In genomic region chr22:37195921-37196320, GRCh38 we compare ENCODE assay signal across 15 cellular contexts. TPM values are rescaled to one million over a fixed set of nuclear protein-coding genes. Genes with fewer than 3 reads are reported as not detected.
DNase-seq lines count a peak whose midpoint lies in the region; ATAC-seq, FAIRE-seq and TF ChIP-seq lines count a peak whose summit lies in the region.
"Had no signal": no experiment of that assay in that cellular context is flagged by ENCODE, and none has a peak within 500 bp of the region (broad histone marks: within the 10 kb centered on the region; RNA-seq: fewer than 3 reads in every experiment).

No MANE protein-coding gene starts in this region.

- no peak for TF ChIP-seq EP300 in A549 (IDR thresholded peaks at IDR 0.05)

- H3K27ac ChIP-seq in A549 (peak overlapping the region; percentile 99 to 100), colonic mucosa (peak overlapping the region; percentile 82)

- TF ChIP-seq RAD21 in A549 (conservative IDR thresholded peaks at IDR 0.05 in 1 of 2, IDR thresholded peaks at IDR 0.05 in 1 of 2): no peak

- ATAC-seq in A549 (no peak), left lobe of liver (no peak)

- H3K27ac Mint-ChIP-seq in nephron: peak overlapping the region; percentile 76 to 85 (median 80)

- TF ChIP-seq POLR2A in A549 (IDR thresholded peaks at IDR 0.05; ENCODE audit: low read length): no peak

- POLR2A ChIA-PET in A549 (lab: Yijun Ruan, JAX): no interaction called here

- H3K27me3 ChIP-seq in colonic mucosa: no peaks in the 10 kb centered on the region

- peak overlapping the region; percentile 98 for H3K4me2 ChIP-seq in A549

- no peaks in the 10 kb centered on the region for H3K27me3 Mint-ChIP-seq in nephron (ENCODE audit: low read depth)

- CTCF ChIA-PET in A549 (lab: Yijun Ruan, JAX): interaction anchor here (7.6 kb wide), 1 partner anchor 32 kb away, joined by 126 read pairs; no protein-coding TSS in a partner anchor

- H3K36me3 ChIP-seq in colonic mucosa: no peaks in the 10 kb centered on the region

- intact Hi-C loops in colonic mucosa (cut with DNase I): loop anchor here (5.0 kb wide), 1 partner anchor 119 kb away; no protein-coding TSS in a partner anchor

- DNase-seq in A549 (ENCODE audit: low read depth in 1 of 2, low spot score in 1 of 2) (no peak), LoVo (ENCODE audit: low spot score) (peak; percentile 22), colonic mucosa (no peak), 8988T (no peak), left lobe of liver (ENCODE audit: low spot score) (no peak), GF-D8 (lab: John Stamatoyannopoulos, UW) (no peak), DMS79 (lab: John Stamatoyannopoulos, UW) (no peak)
- DNase-seq: activated T-cell treated with anti-CD3 and anti-CD28 coated beads for 4 hours, KBM-7, NCI-H510A treated with DMSO at 0.1 percent for 48 hours, nucleus accumbens, T1000 had no signal

- peaks cover 83% of the 10 kb centered on the region for H3K4me1 ChIP-seq in A549
- peaks cover 31% of the 10 kb centered on the region for H3K4me1 ChIP-seq in colonic mucosa

- peak overlapping the region in 1 of 2 donors; percentile 70 for H3K9ac ChIP-seq in colonic mucosa (ENCODE audit: low read depth in 2 of 2, low read length in 2 of 2)

- TF ChIP-seq CTCF in A549 (IDR thresholded peaks at IDR 0.05) (no peak), colonic mucosa (IDR thresholded peaks at IDR 0.05) (no peak), nephron (IDR thresholded peaks at IDR 0.05; ENCODE audit: unreplicated experiment in 3 of 3) (no peak)

- no peak for FAIRE-seq in A549 (lab: Jason Lieb, UNC)
- FAIRE-seq: GM12891 had no signal

- WGBS in A549 (ENCODE audit: missing lambda C conversion rate): 91% methylated on average over 4 of the region's 4 CpGs

- H3K4me3 ChIP-seq in A549 (peak overlapping the region; percentile 20; the same call in 1 of the 3 replicates), colonic mucosa (no peak overlapping the region)

- no peaks in the 10 kb centered on the region for H3K9me3 Mint-ChIP-seq in nephron

- H3K4me1 Mint-ChIP-seq in nephron: peaks cover 48% of the 10 kb centered on the region

- H3K4me3 Mint-ChIP-seq in nephron: peak overlapping the region in 1 of 3 experiments; percentile 58

- no peaks in the 10 kb centered on the region for H3K36me3 Mint-ChIP-seq in nephron (ENCODE audit: low read depth)

- no peaks in the 10 kb centered on the region for H3K9me3 ChIP-seq in A549
- no peaks in the 10 kb centered on the region for H3K9me3 ChIP-seq in colonic mucosa

TF ChIP-seq in A549, 52 proteins besides CTCF, POLR2A, EP300 and RAD21:
- TF ChIP-seq HOXB13 (CRISPR knock-in tag; IDR thresholded peaks at IDR 0.05; ENCODE audit: low read depth) (peak; percentile 83), ATOH8 (CRISPR knock-in tag; IDR thresholded peaks at IDR 0.05; ENCODE audit: low read depth) (peak; percentile 85; the same call in 1 of the 2 replicates), E2F6 (IDR thresholded peaks at IDR 0.05; ENCODE audit: borderline replicate concordance, low read depth) (no peak), ZSCAN20 (CRISPR knock-in tag; IDR thresholded peaks at IDR 0.05) (peak; percentile 74; the same call in 1 of the 2 replicates), SMC3 (IDR thresholded peaks at IDR 0.05) (no peak), HEYL (CRISPR knock-in tag; IDR thresholded peaks at IDR 0.05) (peak; percentile 85), JUN (IDR thresholded peaks at IDR 0.05) (no peak), HOXB5 (CRISPR knock-in tag; IDR thresholded peaks at IDR 0.05) (peak; percentile 90), FOSL2 (IDR thresholded peaks at IDR 0.05) (no peak), FOSL2 (CRISPR knock-in tag; IDR thresholded peaks at IDR 0.05) (0 out of 2 replicates have a peak, but pooled peaks have one; percentile 6), EHF (CRISPR knock-in tag; IDR thresholded peaks at IDR 0.05) (peak; percentile 84; the same call in 1 of the 2 replicates), HOXA7 (CRISPR knock-in tag; IDR thresholded peaks at IDR 0.05) (peak; percentile 46; the same call in 1 of the 2 replicates)

RNA-seq across cellular contexts. Expression of gene C1QTNF6, which starts 7.9 kb away (rescaled TPM):
- polyA plus RNA-seq in A549 (2011; rRNA removed): 18.6 and 24.7 TPM in 2 replicates
- polyA plus RNA-seq in A549 (2012; cell fraction: cytosol; rRNA removed): 14.8 and 26.9 TPM in 2 replicates
- polyA plus RNA-seq in A549 (2012; cell fraction: nucleus; rRNA removed): 33.8 and 39.1 TPM in 2 replicates
- polyA plus RNA-seq in A549 (2017; fragmentation: RNase III; extraction: RNeasy Plus Mini Kit Qiagen cat#74134 plus additional on column Dnase treatment): 17.6 to 26.7 TPM (median 24.5 TPM) in 3 replicates
- polyA minus RNA-seq in A549 (2011; rRNA and poly(A)+ RNA removed): 11.1 and 12.9 TPM in 2 replicates
- total RNA-seq in colonic mucosa: 10 to 100 TPM in 1 of 2 donors, 1 to 10 TPM in 1; 9.3 to 16.7 TPM
- 12.6 TPM for total RNA-seq in left lobe of liver

RNA-seq across cellular contexts. Expression of gene SSTR3, which starts 16.4 kb away (rescaled TPM):
- polyA plus RNA-seq in A549 (2011; rRNA removed) (not detected in 2 replicates), A549 (2017; fragmentation: RNase III; extraction: RNeasy Plus Mini Kit Qiagen cat#74134 plus additional on column Dnase treatment) (not detected in 3 replicates)
- polyA plus RNA-seq in A549 (2012; cell fraction: cytosol; rRNA removed): not detected in 2 replicates
- 0.07 TPM in 1 of 2 replicates, not detected in the other for polyA plus RNA-seq in A549 (2012; cell fraction: nucleus; rRNA removed)
- polyA minus RNA-seq in A549 (2011; rRNA and poly(A)+ RNA removed): not detected in 2 replicates
- total RNA-seq in colonic mucosa (under 1 TPM in 1 of 2 donors, not detected in 1; 0.12 TPM), left lobe of liver (not detected)
- total RNA-seq: dermis microvascular lymphatic vessel endothelial cell had no signal

RNA-seq across cellular contexts. Expression of gene IL2RB, which starts 46.2 kb away (rescaled TPM):
- polyA plus RNA-seq in A549 (2011; rRNA removed) (0.05 and 0.14 TPM in 2 replicates), A549 (2017; fragmentation: RNase III; extraction: RNeasy Plus Mini Kit Qiagen cat#74134 plus additional on column Dnase treatment) (0.04 to 0.17 TPM (median 0.05 TPM) in 3 replicates)
- 0.05 and 0.09 TPM in 2 replicates for polyA plus RNA-seq in A549 (2012; cell fraction: cytosol; rRNA removed)
- polyA plus RNA-seq in A549 (2012; cell fraction: nucleus; rRNA removed): 0.09 and 0.12 TPM in 2 replicates
- polyA minus RNA-seq in A549 (2011; rRNA and poly(A)+ RNA removed): not detected in 2 replicates
- total RNA-seq in colonic mucosa (1 to 10 TPM; 2.0 to 2.7 TPM), left lobe of liver (1.1 TPM)
- total RNA-seq: dermis microvascular lymphatic vessel endothelial cell had no signal

RNA-seq across cellular contexts. Expression of gene RAC2, which starts 48.1 kb away (rescaled TPM):
- 0.12 TPM in 1 of 2 replicates, not detected in the other for polyA plus RNA-seq in A549 (2011; rRNA removed)
- 0.12 and 0.16 TPM in 2 replicates for polyA plus RNA-seq in A549 (2012; cell fraction: cytosol; rRNA removed)
- polyA plus RNA-seq in A549 (2012; cell fraction: nucleus; rRNA removed): 0.17 and 0.22 TPM in 2 replicates
- polyA plus RNA-seq in A549 (2017; fragmentation: RNase III; extraction: RNeasy Plus Mini Kit Qiagen cat#74134 plus additional on column Dnase treatment): 0.05 to 0.07 TPM (median 0.05 TPM) in 3 replicates
- polyA minus RNA-seq in A549 (2011; rRNA and poly(A)+ RNA removed): not detected in 2 replicates
- 10 to 100 TPM; 27.4 to 27.6 TPM for total RNA-seq in colonic mucosa
- 4.5 TPM for total RNA-seq in left lobe of liver
